ENCODE assay signal across 11 cellular contexts in the genomic region with DNA sequence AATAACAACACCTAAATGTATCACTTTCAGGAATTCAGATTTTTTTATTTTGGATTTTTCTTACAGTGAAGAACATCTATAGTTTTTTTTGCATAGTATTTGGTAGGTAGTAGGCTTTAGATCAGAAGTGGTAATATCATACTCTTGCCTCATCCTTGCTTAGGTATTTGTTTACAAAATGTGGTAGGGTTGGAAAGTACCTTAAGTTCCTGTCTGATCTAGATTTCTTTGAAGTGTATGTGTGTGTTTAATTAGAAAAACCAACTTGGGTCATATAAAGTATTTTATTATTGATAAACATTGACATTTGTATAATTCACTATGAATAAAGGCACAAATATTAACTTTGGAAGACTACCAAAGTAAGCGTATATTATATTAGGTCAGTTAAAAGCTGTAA.
DNase-seq lines count a peak whose midpoint lies in the region; ATAC-seq lines count a peak whose summit lies in the region.
"Had no signal": no experiment of that assay in that cellular context is flagged by ENCODE, and none has a peak within 500 bp of the region (broad histone marks: within the 10 kb centered on the region; RNA-seq: fewer than 3 reads in every experiment).

No MANE protein-coding gene starts in this region.

- DNase-seq in activated naive CD4-positive, alpha-beta T cell treated with anti-CD3 and anti-CD28 coated beads for 36 hours, result no peak
- no peak for DNase-seq in activated naive CD4-positive, alpha-beta T cell (lab: John Stamatoyannopoulos, UW)
- no peak for DNase-seq in activated CD8-positive, alpha-beta T cell treated with anti-CD3 and anti-CD28 coated beads, Interleukin-2, amount 10 ng/mL, durations not matched to agents 7 days and 5 days
- DNase-seq in OCI-M1 (lab: John Stamatoyannopoulos, UW), result no peak
- no peak for DNase-seq in AML-193 (lab: John Stamatoyannopoulos, UW)
- DNase-seq in activated CD8-positive, alpha-beta memory T cell treated with anti-CD3 and anti-CD28 coated beads, Interleukin-2, amount 50 U/mL, for 4 hours, result no peak
- DNase-seq: amniotic stem cell, Right ventricle myocardium superior had no signal

- no peak overlapping the region for H3K4me3 Mint-ChIP-seq in activated naive CD4-positive, alpha-beta T cell treated with anti-CD3 and anti-CD28 coated beads for 36 hours
- H3K4me3 Mint-ChIP-seq in activated CD8-positive, alpha-beta T cell treated with anti-CD3 and anti-CD28 coated beads, Interleukin-2, amount 10 ng/mL, durations not matched to agents 7 days and 5 days, result no peak overlapping the region
- H3K4me3 Mint-ChIP-seq in stimulated activated memory B cell treated with anti-CD40 and anti-IgM and Interleukin-4, amounts not matched to agents 10 μg/mL and 1 μg/mL and 100 μg/mL, for 72 hours, result no peak overlapping the region

- ATAC-seq in HG02973 (IDR thresholded peaks at IDR 0.05; ENCODE audit: unreplicated experiment), result peak; percentile 78
- ATAC-seq in activated CD8-positive, alpha-beta T cell treated with anti-CD3 and anti-CD28 coated beads, Interleukin-2, amount 10 ng/mL, durations not matched to agents 7 days and 5 days, result peak; percentile 87
- peak; percentile 66 for ATAC-seq in stimulated activated memory B cell treated with anti-CD40 and anti-IgM and Interleukin-4, amounts not matched to agents 10 μg/mL and 1 μg/mL and 100 μg/mL, for 72 hours
- ATAC-seq: K562 had no signal

- peaks cover 17% of the 10 kb centered on the region for H3K36me3 Mint-ChIP-seq in activated naive CD4-positive, alpha-beta T cell treated with anti-CD3 and anti-CD28 coated beads for 36 hours (ENCODE audit: low read depth)
- peaks cover 59% of the 10 kb centered on the region for H3K36me3 Mint-ChIP-seq in activated CD8-positive, alpha-beta T cell treated with anti-CD3 and anti-CD28 coated beads, Interleukin-2, amount 10 ng/mL, durations not matched to agents 7 days and 5 days (ENCODE audit: low read depth)
- H3K36me3 Mint-ChIP-seq in stimulated activated memory B cell treated with anti-CD40 and anti-IgM and Interleukin-4, amounts not matched to agents 10 μg/mL and 1 μg/mL and 100 μg/mL, for 72 hours, result peaks cover 12% of the 10 kb centered on the region

- POLR2A ChIA-PET in activated CD8-positive, alpha-beta T cell treated with anti-CD3 and anti-CD28 coated beads, Interleukin-2, amount 10 ng/mL, durations not matched to agents 7 days and 5 days (lab: Charles Lee), result interaction anchor here (1.5 to 3.2 kb wide), 4 partner anchors 8 to 186 kb away, joined by 4 to 13 read pairs (median 8); partner anchors contain the start of genes CDC14A and RTCA

- H3K4me1 Mint-ChIP-seq in activated naive CD4-positive, alpha-beta T cell treated with anti-CD3 and anti-CD28 coated beads for 36 hours (ENCODE audit: low read depth), result peaks cover 76% of the 10 kb centered on the region
- peaks cover 72% of the 10 kb centered on the region for H3K4me1 Mint-ChIP-seq in activated CD8-positive, alpha-beta T cell treated with anti-CD3 and anti-CD28 coated beads, Interleukin-2, amount 10 ng/mL, durations not matched to agents 7 days and 5 days (ENCODE audit: low read depth)
- H3K4me1 Mint-ChIP-seq in stimulated activated memory B cell treated with anti-CD40 and anti-IgM and Interleukin-4, amounts not matched to agents 10 μg/mL and 1 μg/mL and 100 μg/mL, for 72 hours, result peaks cover 11% of the 10 kb centered on the region

- CTCF ChIA-PET in activated naive CD4-positive, alpha-beta T cell treated with anti-CD3 and anti-CD28 coated beads for 36 hours (lab: Charles Lee), result interaction anchor here (1.3 kb wide), 1 partner anchor 30 kb away, joined by 4 read pairs; no protein-coding TSS in a partner anchor
- CTCF ChIA-PET in activated CD8-positive, alpha-beta T cell treated with anti-CD3 and anti-CD28 coated beads, Interleukin-2, amount 10 ng/mL, durations not matched to agents 7 days and 5 days (lab: Charles Lee), result interaction anchor here (1.1 to 14.0 kb wide), 6 partner anchors 8 to 415 kb away, joined by 3 to 227 read pairs (median 4); no protein-coding TSS in a partner anchor

- H3K27ac Mint-ChIP-seq in activated naive CD4-positive, alpha-beta T cell treated with anti-CD3 and anti-CD28 coated beads for 36 hours, result peak overlapping the region; percentile 67
- H3K27ac Mint-ChIP-seq in activated CD8-positive, alpha-beta T cell treated with anti-CD3 and anti-CD28 coated beads, Interleukin-2, amount 10 ng/mL, durations not matched to agents 7 days and 5 days, result peak overlapping the region; percentile 60
- peak overlapping the region; percentile 51 for H3K27ac Mint-ChIP-seq in stimulated activated memory B cell treated with anti-CD40 and anti-IgM and Interleukin-4, amounts not matched to agents 10 μg/mL and 1 μg/mL and 100 μg/mL, for 72 hours

- no peaks in the 10 kb centered on the region for H3K9me3 Mint-ChIP-seq in activated naive CD4-positive, alpha-beta T cell treated with anti-CD3 and anti-CD28 coated beads for 36 hours
- no peaks in the 10 kb centered on the region for H3K9me3 Mint-ChIP-seq in activated CD8-positive, alpha-beta T cell treated with anti-CD3 and anti-CD28 coated beads, Interleukin-2, amount 10 ng/mL, durations not matched to agents 7 days and 5 days (ENCODE audit: insufficient read depth)
- no peaks in the 10 kb centered on the region for H3K9me3 Mint-ChIP-seq in stimulated activated memory B cell treated with anti-CD40 and anti-IgM and Interleukin-4, amounts not matched to agents 10 μg/mL and 1 μg/mL and 100 μg/mL, for 72 hours

- intact Hi-C loops in activated naive CD4-positive, alpha-beta T cell treated with anti-CD3 and anti-CD28 coated beads for 36 hours (cut with micrococcal nuclease), result no loop called here

- no peaks in the 10 kb centered on the region for H3K27me3 Mint-ChIP-seq in activated naive CD4-positive, alpha-beta T cell treated with anti-CD3 and anti-CD28 coated beads for 36 hours (ENCODE audit: low read depth)
- H3K27me3 Mint-ChIP-seq in activated CD8-positive, alpha-beta T cell treated with anti-CD3 and anti-CD28 coated beads, Interleukin-2, amount 10 ng/mL, durations not matched to agents 7 days and 5 days (ENCODE audit: low read depth), result no peaks in the 10 kb centered on the region
- no peaks in the 10 kb centered on the region for H3K27me3 Mint-ChIP-seq in stimulated activated memory B cell treated with anti-CD40 and anti-IgM and Interleukin-4, amounts not matched to agents 10 μg/mL and 1 μg/mL and 100 μg/mL, for 72 hours
